In genomic region chr15:75203908-75204263, GRCh38 we compare ENCODE assay signal across 9 cellular contexts. TPM values are rescaled to one million over a fixed set of nuclear protein-coding genes. Genes with fewer than 3 reads are reported as not detected.
DNase-seq lines count a peak whose midpoint lies in the region; ATAC-seq and TF ChIP-seq lines count a peak whose summit lies in the region.
"Had no signal": no experiment of that assay in that cellular context is flagged by ENCODE, and none has a peak within 500 bp of the region (broad histone marks: within the 10 kb centered on the region; RNA-seq: fewer than 3 reads in every experiment).

No MANE protein-coding gene starts in this region.

- no peaks in the 10 kb centered on the region for H3K9me3 Mint-ChIP-seq in activated naive CD8-positive, alpha-beta T cell treated with anti-CD3 and anti-CD28 coated beads for 36 hours
- H3K9me3 Mint-ChIP-seq in memory B cell = no peaks in the 10 kb centered on the region

- peaks cover 4% of the 10 kb centered on the region for H3K27me3 Mint-ChIP-seq in activated naive CD8-positive, alpha-beta T cell treated with anti-CD3 and anti-CD28 coated beads for 36 hours
- H3K27me3 Mint-ChIP-seq in memory B cell = peaks cover 1% of the 10 kb centered on the region

- H3K9me3 ChIP-seq in right cardiac atrium (ENCODE audit: control insufficient read depth, low read length) (no peaks in the 10 kb centered on the region), vagina (no peaks in the 10 kb centered on the region)
- H3K9me3 ChIP-seq: MG63 had no signal

- H3K4me1 ChIP-seq in right cardiac atrium (ENCODE audit: control insufficient read depth, insufficient read depth, low read length) (peaks cover 5% of the 10 kb centered on the region), vagina (peaks cover 81% of the 10 kb centered on the region)

- intact Hi-C loops in right cardiac atrium (cut with DNase I) = loop anchor here in 3 of 4 donors (1.0 to 5.0 kb wide), 3 partner anchors 162 to 177 kb away; no protein-coding TSS in a partner anchor
- intact Hi-C loops in left ventricle myocardium superior (cut with micrococcal nuclease) = loop anchor here (5.0 kb wide), 2 partner anchors 162 to 177 kb away; no protein-coding TSS in a partner anchor
- intact Hi-C loops in vagina (cut with DNase I) = loop anchor here (2.0 to 5.0 kb wide), 2 partner anchors 162 to 175 kb away; no protein-coding TSS in a partner anchor

- no peak overlapping the region for H3K27ac ChIP-seq in right cardiac atrium (ENCODE audit: low read length)
- H3K27ac ChIP-seq in vagina = peak overlapping the region; percentile 97

- no peak for TF ChIP-seq POLR2A in vagina (IDR thresholded peaks at IDR 0.05)

- WGBS in right cardiac atrium = 38% methylated on average over 1 of the region's 1 CpG

- H3K27me3 ChIP-seq in right cardiac atrium (ENCODE audit: control insufficient read depth, insufficient read depth) = no peaks in the 10 kb centered on the region
- no peaks in the 10 kb centered on the region for H3K27me3 ChIP-seq in vagina
- H3K27me3 ChIP-seq: MG63 had no signal

- peaks cover 0 to 29% of the 10 kb centered on the region in 2 donors for H3K36me3 ChIP-seq in vagina

- TF ChIP-seq CTCF in vagina (IDR thresholded peaks at IDR 0.05) = no peak

- H3K4me3 Mint-ChIP-seq in activated naive CD8-positive, alpha-beta T cell treated with anti-CD3 and anti-CD28 coated beads for 36 hours = peak overlapping the region; percentile 91
- H3K4me3 Mint-ChIP-seq in memory B cell = peak overlapping the region; percentile 46

- peaks cover 16% of the 10 kb centered on the region for H3K36me3 Mint-ChIP-seq in activated naive CD8-positive, alpha-beta T cell treated with anti-CD3 and anti-CD28 coated beads for 36 hours
- H3K36me3 Mint-ChIP-seq in memory B cell = peaks cover 5% of the 10 kb centered on the region

- DNase-seq in right cardiac atrium = peak in 2 of 3 donors; percentile 6 to 16
- no peak for DNase-seq in left ventricle myocardium superior
- peak; percentile 18 for DNase-seq in activated naive CD8-positive, alpha-beta T cell treated with anti-CD3 and anti-CD28 coated beads for 36 hours
- no peak for DNase-seq in memory B cell (ENCODE audit: low spot score in 2 of 2)
- no peak for DNase-seq in vagina (ENCODE audit: extremely low spot score in 2 of 2)
- DNase-seq: MG63 had no signal

- H3K4me1 Mint-ChIP-seq in activated naive CD8-positive, alpha-beta T cell treated with anti-CD3 and anti-CD28 coated beads for 36 hours = peaks cover 48% of the 10 kb centered on the region
- peaks cover 31% of the 10 kb centered on the region for H3K4me1 Mint-ChIP-seq in memory B cell

- H3K4me3 ChIP-seq in right cardiac atrium (ENCODE audit: low read length) (peak overlapping the region; percentile 52), vagina (peak overlapping the region; percentile 84 to 99)

- H3K27ac Mint-ChIP-seq in activated naive CD8-positive, alpha-beta T cell treated with anti-CD3 and anti-CD28 coated beads for 36 hours = peak overlapping the region; percentile 80
- H3K27ac Mint-ChIP-seq in memory B cell = peak overlapping the region; percentile 95

- ATAC-seq in right cardiac atrium = no peak
- ATAC-seq in left ventricle myocardium superior = no peak
- no peak for ATAC-seq in memory B cell (ENCODE audit: low read depth)
- ATAC-seq in GM18861 (IDR thresholded peaks at IDR 0.05; ENCODE audit: unreplicated experiment) = no peak
- ATAC-seq in HG02678 (IDR thresholded peaks at IDR 0.05; ENCODE audit: unreplicated experiment) = no peak
- ATAC-seq in HG03280 (IDR thresholded peaks at IDR 0.05; ENCODE audit: unreplicated experiment) = no peak

RNA-seq across cellular contexts. Expression of gene C15orf39, which starts 2.2 kb away (rescaled TPM):
- total RNA-seq in right cardiac atrium (10 to 100 TPM in 2 of 4 donors, 1 to 10 TPM in 2; 7.4 to 12.7 (median 9.1) TPM), left ventricle myocardium superior (14.8 TPM), vagina (20.9 TPM)
- 5.3 TPM for polyA plus RNA-seq in right cardiac atrium
- 10 to 100 TPM; 34.3 to 35.7 TPM for total RNA-seq in activated naive CD8-positive, alpha-beta T cell treated with anti-CD3 and anti-CD28 coated beads for 36 hours

RNA-seq across cellular contexts. Expression of gene GOLGA6C, which starts 54.2 kb away (rescaled TPM):
- total RNA-seq in right cardiac atrium (not detected), left ventricle myocardium superior (not detected), vagina (not detected)
- polyA plus RNA-seq in right cardiac atrium = not detected
- total RNA-seq in activated naive CD8-positive, alpha-beta T cell treated with anti-CD3 and anti-CD28 coated beads for 36 hours = not detected

Comparison
In these comparisons a context has a peak if more than half of its experiments do, and no peak if none do; other contexts are left out.
1. DNase-seq: peak in right cardiac atrium (2 of 3) and activated naive CD8-positive, alpha-beta T cell treated with anti-CD3 and anti-CD28 coated beads for 36 hours (single experiment); none in left ventricle myocardium superior (single experiment), memory B cell (0 of 2) and vagina (0 of 2).